8 cellular contexts compared by ENCODE assay signal in genomic region chr15:99014803-99015676, GRCh38. TPM values are rescaled to one million over a fixed set of nuclear protein-coding genes. Genes with fewer than 3 reads are reported as not detected.
DNase-seq lines count a peak whose midpoint lies in the region; ATAC-seq and TF ChIP-seq lines count a peak whose summit lies in the region.

No MANE protein-coding gene starts in this region.

- H3K27ac ChIP-seq in HUES48 (ENCODE audit: low read depth, low read length) (peak overlapping the region; percentile 86), lung (ENCODE audit: low read depth in 1 of 2, low read length in 1 of 2) (peak overlapping the region; percentile 80 to 83)

- no peaks in the 10 kb centered on the region for H3K9me3 Mint-ChIP-seq in dendritic cell treated with granulocyte-macrophage colony-stimulating factor and Interleukin-4, amounts not matched to agents 40 ng/mL and 50 ng/mL, for 4 days
- H3K9me3 Mint-ChIP-seq in stimulated activated naive B cell treated with anti-CD40 and anti-IgM and Interleukin-4, amounts not matched to agents 10 μg/mL and 1 μg/mL and 100 μg/mL, for 72 hours, result no peaks in the 10 kb centered on the region

- H3K4me3 ChIP-seq in GM12864 (ENCODE audit: low read depth, low read length) (peak overlapping the region; percentile 62), HUES48 (ENCODE audit: low read depth, low read length) (peak overlapping the region; percentile 83), lung (peak overlapping the region; percentile 22)

- WGBS in lung, 2 donors, result 0 to 2% methylated on average over 69 to 91 of the region's 92 CpGs

- H3K9me3 ChIP-seq in HUES48 (ENCODE audit: control insufficient read depth, insufficient read depth, low read length) (no peaks in the 10 kb centered on the region), T-helper 17 cell (ENCODE audit: control insufficient read depth, low read length, poor library complexity, severe bottlenecking) (no peaks in the 10 kb centered on the region), lung (ENCODE audit: control insufficient read depth in 2 of 2, insufficient read depth in 1 of 2, low read length in 1 of 2) (no peaks in the 10 kb centered on the region)

- H3K27me3 ChIP-seq in HUES48 (ENCODE audit: control insufficient read depth, insufficient read depth, low read length) (peaks cover 13% of the 10 kb centered on the region), lung (ENCODE audit: control insufficient read depth, insufficient read depth) (no peaks in the 10 kb centered on the region)

- H3K4me1 Mint-ChIP-seq in T-helper 17 cell, result peaks cover 13% of the 10 kb centered on the region
- H3K4me1 Mint-ChIP-seq in dendritic cell treated with granulocyte-macrophage colony-stimulating factor and Interleukin-4, amounts not matched to agents 40 ng/mL and 50 ng/mL, for 4 days (ENCODE audit: low read depth), result peaks cover 18% of the 10 kb centered on the region
- peaks cover 0 to 5% of the 10 kb centered on the region in 2 donors for H3K4me1 Mint-ChIP-seq in stimulated activated naive B cell treated with anti-CD40 and anti-IgM and Interleukin-4, amounts not matched to agents 10 μg/mL and 1 μg/mL and 100 μg/mL, for 72 hours

- H3K27ac Mint-ChIP-seq in T-helper 17 cell, result no peak overlapping the region
- H3K27ac Mint-ChIP-seq in dendritic cell treated with granulocyte-macrophage colony-stimulating factor and Interleukin-4, amounts not matched to agents 40 ng/mL and 50 ng/mL, for 4 days, result no peak overlapping the region
- H3K27ac Mint-ChIP-seq in stimulated activated naive B cell treated with anti-CD40 and anti-IgM and Interleukin-4, amounts not matched to agents 10 μg/mL and 1 μg/mL and 100 μg/mL, for 72 hours, result peak overlapping the region; percentile 84

- no peaks in the 10 kb centered on the region for H3K36me3 ChIP-seq in HUES48 (ENCODE audit: control insufficient read depth, insufficient read depth, low read length)
- H3K36me3 ChIP-seq in lung (ENCODE audit: control insufficient read depth in 2 of 2, insufficient read depth in 2 of 2, low read length in 2 of 2), result no peaks in the 10 kb centered on the region

- ATAC-seq in GM21576 (IDR thresholded peaks at IDR 0.05; ENCODE audit: unreplicated experiment), result peak; percentile 84
- ATAC-seq in T-helper 17 cell, result peak; percentile 91
- peak; percentile 89 for ATAC-seq in lung (ENCODE audit: insufficient read depth, low FRiP score)
- ATAC-seq in stimulated activated naive B cell treated with anti-CD40 and anti-IgM and Interleukin-4, amounts not matched to agents 10 μg/mL and 1 μg/mL and 100 μg/mL, for 72 hours (replicated peaks), result peak; percentile 79 to 93

- peaks cover 36% of the 10 kb centered on the region for H3K27me3 Mint-ChIP-seq in T-helper 17 cell
- H3K27me3 Mint-ChIP-seq in dendritic cell treated with granulocyte-macrophage colony-stimulating factor and Interleukin-4, amounts not matched to agents 40 ng/mL and 50 ng/mL, for 4 days, result peaks cover 47% of the 10 kb centered on the region
- H3K27me3 Mint-ChIP-seq in stimulated activated naive B cell treated with anti-CD40 and anti-IgM and Interleukin-4, amounts not matched to agents 10 μg/mL and 1 μg/mL and 100 μg/mL, for 72 hours, result peaks cover 33 to 44% of the 10 kb centered on the region in 2 donors

- no peak for DNase-seq in GM12864 (ENCODE audit: low read depth)
- peak in 1 of 3 donors; percentile 25 for DNase-seq in T-helper 17 cell
- peak; percentile 71 for DNase-seq in lung (ENCODE audit: low spot score)
- peak; percentile 29 for DNase-seq in stimulated activated naive B cell treated with anti-CD40 and anti-IgM and Interleukin-4, amounts not matched to agents 10 μg/mL and 1 μg/mL and 100 μg/mL, for 72 hours
- DNase-seq in NCI-H1694 (lab: John Stamatoyannopoulos, UW), result no peak

- H3K9ac ChIP-seq in HUES48 (ENCODE audit: low read depth, low read length), result peak overlapping the region; percentile 76

- H3K4me1 ChIP-seq in HUES48 (ENCODE audit: control insufficient read depth, insufficient read depth, low read length) (peaks cover 22% of the 10 kb centered on the region), lung (ENCODE audit: control insufficient read depth in 2 of 2, insufficient read depth in 2 of 2, low read length in 2 of 2) (peaks cover 6 to 7% of the 10 kb centered on the region in 2 donors)

- peak overlapping the region; percentile 83 for H3K4me3 Mint-ChIP-seq in T-helper 17 cell
- peak overlapping the region; percentile 74 for H3K4me3 Mint-ChIP-seq in dendritic cell treated with granulocyte-macrophage colony-stimulating factor and Interleukin-4, amounts not matched to agents 40 ng/mL and 50 ng/mL, for 4 days
- peak overlapping the region; percentile 83 to 85 for H3K4me3 Mint-ChIP-seq in stimulated activated naive B cell treated with anti-CD40 and anti-IgM and Interleukin-4, amounts not matched to agents 10 μg/mL and 1 μg/mL and 100 μg/mL, for 72 hours

- intact Hi-C loops in dendritic cell treated with granulocyte-macrophage colony-stimulating factor and Interleukin-4, amounts not matched to agents 40 ng/mL and 50 ng/mL, for 4 days (cut with micrococcal nuclease), result no loop called here

- peaks cover 3% of the 10 kb centered on the region for H3K36me3 Mint-ChIP-seq in T-helper 17 cell (ENCODE audit: low read depth)
- no peaks in the 10 kb centered on the region for H3K36me3 Mint-ChIP-seq in dendritic cell treated with granulocyte-macrophage colony-stimulating factor and Interleukin-4, amounts not matched to agents 40 ng/mL and 50 ng/mL, for 4 days (ENCODE audit: low read depth)
- no peaks in the 10 kb centered on the region for H3K36me3 Mint-ChIP-seq in stimulated activated naive B cell treated with anti-CD40 and anti-IgM and Interleukin-4, amounts not matched to agents 10 μg/mL and 1 μg/mL and 100 μg/mL, for 72 hours

- TF ChIP-seq CTCF in GM12864 (IDR thresholded peaks at IDR 0.05; ENCODE audit: low read depth, low read length, missing control alignments), result no peak
- no peak for TF ChIP-seq CTCF in lung (IDR thresholded peaks at IDR 0.05; ENCODE audit: control extremely low read depth, extremely low read depth)

RNA-seq across cellular contexts. Expression of gene PGPEP1L, which starts 7.4 kb away (rescaled TPM):
- not detected for total RNA-seq in T-helper 17 cell
- under 1 TPM in 1 of 2 donors, not detected in 1; 0.21 TPM for total RNA-seq in lung
- not detected for polyA plus RNA-seq in lung

Comparison
In these comparisons a context has a peak if more than half of its experiments do, and no peak if none do; other contexts are left out.
1. DNase-seq: peak in lung (single experiment) and stimulated activated naive B cell treated with anti-CD40 and anti-IgM and Interleukin-4, amounts not matched to agents 10 μg/mL and 1 μg/mL and 100 μg/mL, for 72 hours (single experiment); none in GM12864 (single experiment) and NCI-H1694 (single experiment).
2. H3K4me3 ChIP-seq: peak in every context shown above with its lines; median percentile 83 in HUES48; 62 in GM12864; 22 in lung.
3. Peak in every context shown above with its lines, with median percentiles within 50 percentile points of each other: ATAC-seq and H3K4me3 Mint-ChIP-seq.